23 cellular contexts compared by ENCODE assay signal in the genomic region with DNA sequence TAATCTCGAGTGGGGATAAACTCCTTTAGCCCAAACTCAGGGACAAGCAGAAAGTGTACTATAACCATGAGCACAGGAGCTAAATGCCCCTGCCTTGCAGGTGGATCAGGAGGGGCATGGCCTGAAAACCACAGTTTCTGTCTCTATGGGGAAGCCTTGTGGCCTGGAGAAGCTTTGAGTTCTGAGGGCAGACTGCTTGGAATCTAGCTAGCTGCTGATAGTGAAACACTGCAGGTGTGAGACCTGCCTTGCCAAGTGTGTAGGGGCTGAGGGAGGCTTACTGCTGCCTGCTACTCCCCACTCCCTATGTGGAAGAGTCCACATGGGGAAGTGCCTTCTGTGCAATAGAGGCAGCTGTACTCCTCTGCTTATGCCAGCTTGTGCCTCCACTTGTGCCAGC.
"Had no signal": no experiment of that assay in that cellular context is flagged by ENCODE, and none has a peak within 500 bp of the region (broad histone marks: within the 10 kb centered on the region; RNA-seq: fewer than 3 reads in every experiment).

No MANE protein-coding gene starts in this region.

- H3K4me1 Mint-ChIP-seq: activated B cell treated with CpG ODN at 0.5 μM for 24 hours had no signal

- H3K27ac Mint-ChIP-seq: activated B cell treated with CpG ODN at 0.5 μM for 24 hours; activated CD4-positive, alpha-beta memory T cell treated with anti-CD3 and anti-CD28 coated beads for 36 hours; activated CD4-positive, alpha-beta T cell treated with anti-CD3 and anti-CD28 coated beads, Interleukin-2, amount 10 ng/mL, durations not matched to agents 24 days and 14 days; activated naive CD4-positive, alpha-beta T cell treated with anti-CD3 and anti-CD28 coated beads, Interleukin-2, amount 10 ng/mL, durations not matched to agents 7 days and 5 days; T-helper 1 cell treated with Interleukin-12 subunit alpha and Interleukin-12 subunit beta and Interleukin-4 antibody, amounts not matched to agents 30 μg/mL and 1 μg/mL, for 36 hours had no signal

- DNase-seq: activated B cell treated with CpG ODN at 0.5 μM for 24 hours; activated CD4-positive, alpha-beta memory T cell treated with anti-CD3 and anti-CD28 coated beads for 36 hours; activated CD4-positive, alpha-beta T cell treated with anti-CD3 and anti-CD28 coated beads for 1 hour; activated CD8-positive, alpha-beta memory T cell treated with anti-CD3 and anti-CD28 coated beads, Interleukin-2, amount 50 U/mL, for 4 hours; activated gamma-delta T cell treated with Interleukin-2 at 50 U/mL for 16 hours; activated naive CD4-positive, alpha-beta T cell treated with anti-CD3 and anti-CD28 coated beads, Interleukin-2, amount 10 ng/mL, durations not matched to agents 7 days and 5 days; activated T-cell treated with anti-CD3 and anti-CD28 coated beads, Interleukin-2, amount 50 U/mL, for 72 hours; amniotic stem cell; brain microvascular endothelial cell; cerebellar nuclear complex; Karpas-422; NCI-H1048; NCI-H146; NCI-H187 treated with DMSO at 0.1 percent for 48 hours; NCI-H2081 treated with DMSO at 0.1 percent for 48 hours; NCI-H446; NCI-H524; SHP77 treated with DMSO at 0.1 percent for 48 hours; T1000 had no signal

- H3K4me3 Mint-ChIP-seq: activated B cell treated with CpG ODN at 0.5 μM for 24 hours; activated CD4-positive, alpha-beta memory T cell treated with anti-CD3 and anti-CD28 coated beads for 36 hours; activated CD4-positive, alpha-beta T cell treated with anti-CD3 and anti-CD28 coated beads, Interleukin-2, amount 10 ng/mL, durations not matched to agents 24 days and 14 days; activated naive CD4-positive, alpha-beta T cell treated with anti-CD3 and anti-CD28 coated beads, Interleukin-2, amount 10 ng/mL, durations not matched to agents 7 days and 5 days; T-helper 1 cell treated with Interleukin-12 subunit alpha and Interleukin-12 subunit beta and Interleukin-4 antibody, amounts not matched to agents 30 μg/mL and 1 μg/mL, for 36 hours had no signal

- H3K27ac ChIP-seq: brain microvascular endothelial cell had no signal

- H3K27me3 Mint-ChIP-seq: activated CD4-positive, alpha-beta memory T cell treated with anti-CD3 and anti-CD28 coated beads for 36 hours had no signal

- H3K9me3 Mint-ChIP-seq: activated B cell treated with CpG ODN at 0.5 μM for 24 hours; activated CD4-positive, alpha-beta memory T cell treated with anti-CD3 and anti-CD28 coated beads for 36 hours; activated CD4-positive, alpha-beta T cell treated with anti-CD3 and anti-CD28 coated beads, Interleukin-2, amount 10 ng/mL, durations not matched to agents 24 days and 14 days; activated naive CD4-positive, alpha-beta T cell treated with anti-CD3 and anti-CD28 coated beads, Interleukin-2, amount 10 ng/mL, durations not matched to agents 7 days and 5 days; activated T-cell treated with anti-CD3 and anti-CD28 coated beads, Interleukin-2, amount 50 U/mL, for 72 hours; activated T-helper 2 cell treated with anti-CD3 and anti-CD28 coated beads, Interferon-gamma antibody, Interleukin-2, Interleukin-4, amounts not matched to agents 10 μg/mL and 5 μg/mL and 100 μg/mL, durations not matched to agents 14 hours and 24 hours and 36 hours; T-helper 1 cell treated with Interleukin-12 subunit alpha and Interleukin-12 subunit beta and Interleukin-4 antibody, amounts not matched to agents 30 μg/mL and 1 μg/mL, for 36 hours had no signal

- H3K36me3 ChIP-seq: brain microvascular endothelial cell had no signal

- ATAC-seq: PC-3 had no signal

- H3K36me3 Mint-ChIP-seq: activated CD4-positive, alpha-beta memory T cell treated with anti-CD3 and anti-CD28 coated beads for 36 hours; activated naive CD4-positive, alpha-beta T cell treated with anti-CD3 and anti-CD28 coated beads, Interleukin-2, amount 10 ng/mL, durations not matched to agents 7 days and 5 days had no signal

- H3K27me3 ChIP-seq: brain microvascular endothelial cell had no signal
